ENCODE assay signal across 8 cellular contexts in genomic region chr20:62926229-62927127, GRCh38. TPM values are rescaled to one million over a fixed set of nuclear protein-coding genes. Genes with fewer than 3 reads are reported as not detected.
DNase-seq lines count a peak whose midpoint lies in the region; ATAC-seq and TF ChIP-seq lines count a peak whose summit lies in the region.

Gene DIDO1 (minus strand): TSS chr20:62926505.

- H3K4me3 ChIP-seq in AG10803 (ENCODE audit: low read length): peak within 1 kb of the TSS; percentile 87
- H3K4me3 ChIP-seq in choroid plexus epithelial cell (ENCODE audit: low read depth, low read length): peak within 1 kb of the TSS; percentile 72

- peak; percentile 68 for ATAC-seq in GM19025 (IDR thresholded peaks at IDR 0.05; ENCODE audit: low read depth, unreplicated experiment)
- peak; percentile 80 for ATAC-seq in HG03280 (IDR thresholded peaks at IDR 0.05; ENCODE audit: unreplicated experiment)
- ATAC-seq in left colon: peak; percentile 73

- intact Hi-C loops in left colon (cut with DNase I, micrococcal nuclease): no loop called here

- TF ChIP-seq CTCF in AG10803 (conservative IDR thresholded peaks at IDR 0.05; ENCODE audit: low read length): peak; percentile 34
- TF ChIP-seq CTCF in choroid plexus epithelial cell (conservative IDR thresholded peaks at IDR 0.05; ENCODE audit: low read depth, low read length): peak; percentile 46

- DNase-seq in AG10803 (ENCODE audit: low read depth) (peak; percentile 80), NCI-H446 treated with DMSO at 0.1 percent for 48 hours (lab: John Stamatoyannopoulos, UW) (peak; percentile 69), choroid plexus epithelial cell (ENCODE audit: low read depth) (peak; percentile 87), left colon (peak; percentile 89 to 94)
- DNase-seq in activated CD4-positive, alpha-beta T cell treated with anti-CD3 and anti-CD28 coated beads for 1 hour: peak; percentile 85
- peak; percentile 90 for DNase-seq in stimulated activated CD4-positive, alpha-beta T cell treated with anti-CD3 and anti-CD28 coated beads, Interleukin-1b, Interleukin-23, amount 100 ng/mL, for 48 hours

RNA-seq across cellular contexts. Expression of gene DIDO1, which starts in this region (rescaled TPM):
- 10 to 100 TPM; 50.5 to 55.3 TPM for total RNA-seq in left colon

Comparison
In these comparisons a context has a peak if more than half of its experiments do, and no peak if none do; other contexts are left out.
1. Peak in every context shown above with its lines: DNase-seq, ATAC-seq and H3K4me3 ChIP-seq.